ENCODE assay signal across 10 cellular contexts in the genomic region with DNA sequence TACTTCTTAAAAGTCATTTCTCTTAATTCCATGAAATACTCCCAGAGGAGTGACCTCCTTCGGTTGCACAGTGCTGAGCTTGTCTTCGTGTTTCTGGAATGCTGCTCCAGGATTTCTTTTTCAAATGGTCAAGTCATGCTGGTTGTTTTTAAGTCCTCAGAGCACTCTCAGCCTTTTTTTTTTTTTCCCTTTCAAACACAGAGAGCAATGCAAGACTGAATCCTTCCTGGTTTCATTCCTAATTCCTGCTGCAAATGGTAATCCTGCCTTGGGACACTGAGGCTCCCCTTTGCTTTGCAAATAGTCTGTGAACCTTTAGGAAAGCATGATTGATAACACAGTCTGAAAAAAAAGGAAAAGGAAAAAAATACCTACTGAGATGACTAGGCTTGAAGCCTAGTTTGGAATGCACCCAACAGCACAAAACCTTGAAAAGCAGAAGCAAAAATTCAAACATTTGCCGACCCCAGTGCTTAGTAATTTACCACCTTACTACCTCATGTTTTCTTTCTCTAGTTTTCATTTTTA.
DNase-seq lines count a peak whose midpoint lies in the region; ATAC-seq and TF ChIP-seq lines count a peak whose summit lies in the region.
"Had no signal": no experiment of that assay in that cellular context is flagged by ENCODE, and none has a peak within 500 bp of the region (broad histone marks: within the 10 kb centered on the region; RNA-seq: fewer than 3 reads in every experiment).

No MANE protein-coding gene starts in this region.

- no peak for TF ChIP-seq POLR2A in prostate gland (IDR thresholded peaks at IDR 0.05)

- H3K27me3 ChIP-seq in SK-N-SH (ENCODE audit: insufficient read depth) (no peaks in the 10 kb centered on the region), hepatocyte (no peaks in the 10 kb centered on the region), prostate gland (replicated peaks; ENCODE audit: insufficient read depth) (no peaks in the 10 kb centered on the region), Caco-2 (replicated peaks; ENCODE audit: control insufficient read depth, insufficient read depth, low read length) (no peaks in the 10 kb centered on the region)

- TF ChIP-seq RAD21 in SK-N-SH (IDR thresholded peaks at IDR 0.05; ENCODE audit: low read length): no peak

- H3K36me3 ChIP-seq in SK-N-SH (replicated peaks in 1 of 2; ENCODE audit: control insufficient read depth in 1 of 2, insufficient read depth in 2 of 2, low read length in 1 of 2) (no peaks in the 10 kb centered on the region), hepatocyte (replicated peaks; ENCODE audit: insufficient read depth, low read depth) (no peaks in the 10 kb centered on the region), prostate gland (no peaks in the 10 kb centered on the region), Caco-2 (ENCODE audit: control insufficient read depth, insufficient read depth, low read length) (no peaks in the 10 kb centered on the region)

- TF ChIP-seq CTCF in SK-N-SH (IDR thresholded peaks at IDR 0.05): no peak
- no peak for TF ChIP-seq CTCF in hepatocyte (IDR thresholded peaks at IDR 0.05; ENCODE audit: poor library complexity)
- TF ChIP-seq CTCF in prostate gland (IDR thresholded peaks at IDR 0.05): no peak
- TF ChIP-seq CTCF in Caco-2 (IDR thresholded peaks at IDR 0.05; ENCODE audit: insufficient read depth in 1 of 2, low read depth in 1 of 2, low read length in 1 of 2, severe bottlenecking in 1 of 2, unreplicated experiment in 1 of 2): no peak

- intact Hi-C loops in prostate gland (cut with DNase I): no loop called here
- intact Hi-C loops in Caco-2 (cut with micrococcal nuclease; ENCODE audit: unreplicated experiment): no loop called here

- H3K27me3 Mint-ChIP-seq in Caco-2 (ENCODE audit: insufficient read depth, unreplicated experiment): peaks cover 23% of the 10 kb centered on the region

- H3K9me2 ChIP-seq in SK-N-SH (no peaks in the 10 kb centered on the region), hepatocyte (replicated peaks; ENCODE audit: insufficient read depth) (no peaks in the 10 kb centered on the region)

- no peaks in the 10 kb centered on the region for H3K9me3 Mint-ChIP-seq in Caco-2 (ENCODE audit: unreplicated experiment)

- H3K4me2 ChIP-seq in SK-N-SH (peak overlapping the region; percentile 4; the same call in 1 of the 2 replicates), hepatocyte (peak overlapping the region; percentile 52)

- H3K36me3 Mint-ChIP-seq in Caco-2 (ENCODE audit: insufficient read depth, unreplicated experiment): no peaks in the 10 kb centered on the region
- H3K36me3 Mint-ChIP-seq: natural killer cell had no signal

- H3K27ac ChIP-seq in SK-N-SH (ENCODE audit: low read depth in 2 of 2, low read length in 1 of 2) (peak overlapping the region in 1 of 2 experiments; percentile 35; a peak in 2 of 4 replicates), hepatocyte (no peak overlapping the region), prostate gland (no peak overlapping the region)

- no peak overlapping the region for H3K27ac Mint-ChIP-seq in Caco-2 (ENCODE audit: unreplicated experiment)
- H3K27ac Mint-ChIP-seq: natural killer cell had no signal

- H3F3A ChIP-seq in SK-N-SH (replicated peaks; ENCODE audit: insufficient read depth): no peaks in the 10 kb centered on the region

- H3K4me1 ChIP-seq in SK-N-SH (ENCODE audit: control insufficient read depth in 1 of 2, insufficient read depth in 2 of 2, low read depth in 1 of 2, low read length in 1 of 2) (peaks cover 0 to 17% of the 10 kb centered on the region in 2 experiments; a peak in 1 of 4 replicates), hepatocyte (ENCODE audit: insufficient read depth) (peaks cover 9% of the 10 kb centered on the region), prostate gland (replicated peaks) (no peaks in the 10 kb centered on the region), Caco-2 (no peaks in the 10 kb centered on the region)

- DNase-seq in AG20443 (ENCODE audit: low spot score) (peak; percentile 25), SK-N-SH (no peak), hepatocyte (ENCODE audit: low spot score) (peak; percentile 12), NOMO-1 (lab: John Stamatoyannopoulos, UW; ENCODE audit: unreplicated experiment in 2 of 2) (no peak), prostate gland (ENCODE audit: low spot score) (no peak), NCI-H69 (lab: John Stamatoyannopoulos, UW) (no peak), Caco-2 (no peak)
- DNase-seq: natural killer cell, NCI-H226 had no signal

- no peak overlapping the region for H3K4me3 ChIP-seq in SK-N-SH (ENCODE audit: low read depth in 2 of 2, low read length in 1 of 2)
- H3K4me3 ChIP-seq in hepatocyte: no peak overlapping the region
- no peak overlapping the region for H3K4me3 ChIP-seq in prostate gland
- H3K4me3 ChIP-seq in Caco-2 (ENCODE audit: low read depth, low read length): no peak overlapping the region

- BruUV-seq in Caco-2 (replicated peaks; lab: Mats Ljungman, UMichigan): no TSS peak

- no peak overlapping the region for H3K9ac ChIP-seq in SK-N-SH

- 43% methylated on average over 3 of the region's 3 CpGs for WGBS in SK-N-SH (ENCODE audit: low lambda C conversion rate)
- 29% methylated on average over 3 of the region's 3 CpGs for WGBS in hepatocyte (ENCODE audit: low lambda C conversion rate, missing lambda C conversion rate)
- 17% methylated on average over 3 of the region's 3 CpGs for WGBS in prostate gland

- POLR2A ChIA-PET in SK-N-SH (lab: Yijun Ruan, JAX): no interaction called here
- POLR2A ChIA-PET in Caco-2 (lab: Charles Lee): no interaction called here

- CTCF ChIA-PET in SK-N-SH (lab: Yijun Ruan, JAX) (no interaction called here), Caco-2 (lab: Charles Lee) (no interaction called here)

- ATAC-seq in GM21825 (IDR thresholded peaks at IDR 0.05; ENCODE audit: unreplicated experiment): peak; percentile 37
- ATAC-seq: natural killer cell had no signal

- no peak overlapping the region for H3K4me3 Mint-ChIP-seq in Caco-2 (ENCODE audit: unreplicated experiment)
- H3K4me3 Mint-ChIP-seq: natural killer cell had no signal

- no peak for TF ChIP-seq EP300 in SK-N-SH (IDR thresholded peaks at IDR 0.05; ENCODE audit: borderline replicate concordance in 1 of 2, low read depth in 1 of 2, low read length in 1 of 2)

- 0 out of 2 replicates have a peak, but pooled peaks cover 3% of the 10 kb centered on the region for H3K9me3 ChIP-seq in SK-N-SH
- H3K9me3 ChIP-seq in hepatocyte (ENCODE audit: low read depth): no peaks in the 10 kb centered on the region
- no peaks in the 10 kb centered on the region for H3K9me3 ChIP-seq in prostate gland
- 0 out of 2 replicates have a peak, but pooled peaks cover 3% of the 10 kb centered on the region for H3K9me3 ChIP-seq in Caco-2

- no peaks in the 10 kb centered on the region for H4K20me1 ChIP-seq in SK-N-SH (ENCODE audit: insufficient read depth)
- H4K20me1 ChIP-seq in hepatocyte (ENCODE audit: insufficient read depth, poor library complexity, severe bottlenecking): no peaks in the 10 kb centered on the region

- H2AFZ ChIP-seq in SK-N-SH (ENCODE audit: low read depth) (peak overlapping the region; percentile 61; the same call in 1 of the 2 replicates), hepatocyte (no peak overlapping the region)

- no peaks in the 10 kb centered on the region for H3K4me1 Mint-ChIP-seq in Caco-2 (ENCODE audit: low read depth, unreplicated experiment)

- no peaks in the 10 kb centered on the region for H3K79me2 ChIP-seq in SK-N-SH (ENCODE audit: insufficient read depth)
- H3K79me2 ChIP-seq in hepatocyte: no peaks in the 10 kb centered on the region

TF ChIP-seq in SK-N-SH, 30 proteins besides CTCF, POLR2A, EP300 and RAD21 (continues in another document):
- TF ChIP-seq TCF12 (IDR thresholded peaks at IDR 0.05) (no peak), FOSL2 (IDR thresholded peaks at IDR 0.05; ENCODE audit: borderline replicate concordance, low read depth) (no peak), NFIC (IDR thresholded peaks at IDR 0.05; ENCODE audit: borderline replicate concordance) (no peak), RXRA (IDR thresholded peaks at IDR 0.05; ENCODE audit: borderline replicate concordance, low read depth) (no peak), RFX5 (IDR thresholded peaks at IDR 0.05; ENCODE audit: low read length) (no peak), CHD2 (IDR thresholded peaks at IDR 0.05; ENCODE audit: low read length, partially characterized antibody) (no peak), MEF2A (IDR thresholded peaks at IDR 0.05; ENCODE audit: borderline replicate concordance, low read depth) (no peak), TAF1 (IDR thresholded peaks at IDR 0.05; ENCODE audit: borderline replicate concordance, low read depth, low read length) (no peak), TEAD4 (IDR thresholded peaks at IDR 0.05; ENCODE audit: borderline replicate concordance, insufficient read depth) (no peak), GATA2 (CRISPR knock-in tag; IDR thresholded peaks at IDR 0.05) (no peak)
- TF ChIP-seq, protein P1, sequence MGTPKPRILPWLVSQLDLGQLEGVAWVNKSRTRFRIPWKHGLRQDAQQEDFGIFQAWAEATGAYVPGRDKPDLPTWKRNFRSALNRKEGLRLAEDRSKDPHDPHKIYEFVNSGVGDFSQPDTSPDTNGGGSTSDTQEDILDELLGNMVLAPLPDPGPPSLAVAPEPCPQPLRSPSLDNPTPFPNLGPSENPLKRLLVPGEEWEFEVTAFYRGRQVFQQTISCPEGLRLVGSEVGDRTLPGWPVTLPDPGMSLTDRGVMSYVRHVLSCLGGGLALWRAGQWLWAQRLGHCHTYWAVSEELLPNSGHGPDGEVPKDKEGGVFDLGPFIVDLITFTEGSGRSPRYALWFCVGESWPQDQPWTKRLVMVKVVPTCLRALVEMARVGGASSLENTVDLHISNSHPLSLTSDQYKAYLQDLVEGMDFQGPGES (IDR thresholded peaks at IDR 0.05; ENCODE audit: low read depth, low read length): no peak
- TF ChIP-seq, protein P2, sequence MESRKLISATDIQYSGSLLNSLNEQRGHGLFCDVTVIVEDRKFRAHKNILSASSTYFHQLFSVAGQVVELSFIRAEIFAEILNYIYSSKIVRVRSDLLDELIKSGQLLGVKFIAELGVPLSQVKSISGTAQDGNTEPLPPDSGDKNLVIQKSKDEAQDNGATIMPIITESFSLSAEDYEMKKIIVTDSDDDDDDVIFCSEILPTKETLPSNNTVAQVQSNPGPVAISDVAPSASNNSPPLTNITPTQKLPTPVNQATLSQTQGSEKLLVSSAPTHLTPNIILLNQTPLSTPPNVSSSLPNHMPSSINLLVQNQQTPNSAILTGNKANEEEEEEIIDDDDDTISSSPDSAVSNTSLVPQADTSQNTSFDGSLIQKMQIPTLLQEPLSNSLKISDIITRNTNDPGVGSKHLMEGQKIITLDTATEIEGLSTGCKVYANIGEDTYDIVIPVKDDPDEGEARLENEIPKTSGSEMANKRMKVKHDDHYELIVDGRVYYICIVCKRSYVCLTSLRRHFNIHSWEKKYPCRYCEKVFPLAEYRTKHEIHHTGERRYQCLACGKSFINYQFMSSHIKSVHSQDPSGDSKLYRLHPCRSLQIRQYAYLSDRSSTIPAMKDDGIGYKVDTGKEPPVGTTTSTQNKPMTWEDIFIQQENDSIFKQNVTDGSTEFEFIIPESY (IDR thresholded peaks at IDR 0.05; ENCODE audit: borderline replicate concordance, low read depth): no peak

Comparison
In these comparisons a context has a peak if more than half of its experiments do, and no peak if none do; other contexts are left out.
1. DNase-seq: peak in AG20443 (single experiment) and hepatocyte (single experiment); none in SK-N-SH (single experiment), NOMO-1 (0 of 2), prostate gland (single experiment), NCI-H69 (single experiment) and Caco-2 (0 of 2).